17 cellular contexts compared by ENCODE assay signal in genomic region chr20:23747551-23747950, GRCh38. TPM values are rescaled to one million over a fixed set of nuclear protein-coding genes. Genes with fewer than 3 reads are reported as not detected.
"Had no signal": no experiment of that assay in that cellular context is flagged by ENCODE, and none has a peak within 500 bp of the region (broad histone marks: within the 10 kb centered on the region; RNA-seq: fewer than 3 reads in every experiment).

No MANE protein-coding gene starts in this region.

RNA-seq across cellular contexts. Expression of gene CST1, which starts 3.2 kb away (rescaled TPM):
- total RNA-seq: natural killer cell, occipital lobe, osteocyte, pancreas, posterior vena cava, right atrium auricular region, spleen, transverse colon, upper lobe of right lung, urinary bladder, uterus had no signal
- polyA plus RNA-seq: neural cell, spleen had no signal

RNA-seq across cellular contexts. Expression of gene CST4, which starts 58.7 kb away (rescaled TPM):
- total RNA-seq: natural killer cell, occipital lobe, osteocyte, pancreas, posterior vena cava, pulmonary artery endothelial cell, right atrium auricular region, sciatic nerve, smooth muscle cell, spleen, suprapubic skin, testis, transverse colon, upper lobe of right lung, urinary bladder, uterus had no signal
- polyA plus RNA-seq: neural cell, pancreas, smooth muscle cell, spleen, urinary bladder had no signal
